ENCODE assay signal across 10 cellular contexts in the genomic region with DNA sequence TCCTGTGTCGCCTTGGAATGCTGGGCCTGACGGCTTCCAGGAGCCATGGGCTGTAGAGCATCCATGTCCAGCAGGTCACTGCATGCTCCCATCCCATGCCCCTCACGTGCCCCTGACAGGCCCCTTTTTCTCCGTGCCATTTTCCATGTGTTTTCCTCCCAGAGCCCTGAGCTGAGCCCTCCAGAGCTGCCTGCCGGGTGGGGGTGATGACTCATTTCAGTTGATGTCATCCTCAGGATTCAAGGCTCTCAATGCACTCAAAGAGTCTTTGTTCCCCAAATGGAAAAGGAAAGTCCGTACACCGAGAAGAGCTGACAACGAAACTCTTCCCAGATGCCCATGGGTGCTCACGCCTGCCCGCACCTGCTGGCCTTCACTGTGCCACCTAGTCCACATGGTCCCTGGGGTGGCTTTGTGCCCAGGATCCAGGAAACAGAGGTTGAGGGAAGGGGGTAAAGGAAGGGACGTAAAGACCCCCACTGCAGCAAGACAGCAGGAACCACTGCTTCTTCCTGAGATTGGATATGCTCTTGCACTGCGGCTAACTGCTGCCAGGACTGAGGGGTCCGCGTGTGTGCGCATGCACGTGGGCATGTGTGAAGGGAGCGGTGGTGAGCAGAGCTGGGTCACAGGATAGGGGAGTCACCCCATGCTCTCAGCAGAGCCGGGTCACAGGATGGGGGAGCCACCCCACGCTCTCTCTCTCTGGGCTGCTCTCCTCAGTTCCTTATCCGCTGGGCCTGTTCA. TPM values are rescaled to one million over a fixed set of nuclear protein-coding genes. Genes with fewer than 3 reads are reported as not detected.
DNase-seq lines count a peak whose midpoint lies in the region; ATAC-seq, FAIRE-seq and TF ChIP-seq lines count a peak whose summit lies in the region.
"Had no signal": no experiment of that assay in that cellular context is flagged by ENCODE, and none has a peak within 500 bp of the region (broad histone marks: within the 10 kb centered on the region; RNA-seq: fewer than 3 reads in every experiment).

No MANE protein-coding gene starts in this region.

- H3K36me3 ChIP-seq in breast epithelium (no peaks in the 10 kb centered on the region), uterus (no peaks in the 10 kb centered on the region), kidney (ENCODE audit: control insufficient read depth in 1 of 2, insufficient read depth in 2 of 2, low read length in 2 of 2) (no peaks in the 10 kb centered on the region)

- H3K4me3 Mint-ChIP-seq in MCF 10A (ENCODE audit: unreplicated experiment) (no peak overlapping the region), chondrocyte (ENCODE audit: unreplicated experiment) (no peak overlapping the region)
- H3K4me3 Mint-ChIP-seq: activated naive CD4-positive, alpha-beta T cell treated with anti-CD3 and anti-CD28 coated beads, Interleukin-2, amount 50 U/mL, for 24 hours had no signal

- no peaks in the 10 kb centered on the region for H3K9me3 Mint-ChIP-seq in MCF 10A (ENCODE audit: unreplicated experiment)
- H3K9me3 Mint-ChIP-seq in chondrocyte (ENCODE audit: low read depth), result peaks cover 5% of the 10 kb centered on the region
- H3K9me3 Mint-ChIP-seq: activated naive CD4-positive, alpha-beta T cell treated with anti-CD3 and anti-CD28 coated beads, Interleukin-2, amount 50 U/mL, for 24 hours had no signal

- H3K27ac ChIP-seq in breast epithelium, result peak overlapping the region; percentile 21 to 62
- peak overlapping the region; percentile 34 to 55 for H3K27ac ChIP-seq in uterus
- no peak overlapping the region for H3K27ac ChIP-seq in kidney (ENCODE audit: low read depth in 2 of 2, low read length in 2 of 2)

- DNase-seq in breast epithelium (ENCODE audit: low spot score in 2 of 2) (no peak), MCF 10A (ENCODE audit: unreplicated experiment) (no peak), chondrocyte (ENCODE audit: low spot score) (no peak), inferior parietal cortex (ENCODE audit: extremely low spot score) (peak; percentile 70), uterus (peak in 1 of 2 donors; percentile 56), kidney (no peak)
- no peak for DNase-seq in activated CD8-positive, alpha-beta memory T cell treated with anti-CD3 and anti-CD28 coated beads, Interleukin-2, amount 50 U/mL, for 48 hours

- POLR2A ChIA-PET in MCF 10A (lab: Yijun Ruan, JAX), result no interaction called here

- BruUV-seq in MCF 10A (replicated peaks; lab: Mats Ljungman, UMichigan), result no TSS peak

- H3K36me3 Mint-ChIP-seq in MCF 10A (ENCODE audit: insufficient read depth, unreplicated experiment) (no peaks in the 10 kb centered on the region), chondrocyte (ENCODE audit: low read depth) (peaks cover 1% of the 10 kb centered on the region)
- H3K36me3 Mint-ChIP-seq: activated naive CD4-positive, alpha-beta T cell treated with anti-CD3 and anti-CD28 coated beads, Interleukin-2, amount 50 U/mL, for 24 hours had no signal

- H3K27me3 Mint-ChIP-seq in MCF 10A (ENCODE audit: insufficient read depth, unreplicated experiment), result peaks cover 28% of the 10 kb centered on the region
- H3K27me3 Mint-ChIP-seq in chondrocyte (ENCODE audit: low read depth), result peaks cover 39% of the 10 kb centered on the region

- TF ChIP-seq CTCF in breast epithelium (IDR thresholded peaks at IDR 0.05), result no peak
- no peak for TF ChIP-seq CTCF in MCF 10A (IDR thresholded peaks at IDR 0.05; ENCODE audit: unreplicated experiment)
- TF ChIP-seq CTCF in chondrocyte (IDR thresholded peaks at IDR 0.05), result no peak
- TF ChIP-seq CTCF in uterus (IDR thresholded peaks at IDR 0.05), result no peak
- TF ChIP-seq CTCF in kidney (IDR thresholded peaks at IDR 0.05; ENCODE audit: borderline replicate concordance, extremely low read depth, insufficient read depth), result no peak

- H3K4me3 ChIP-seq in breast epithelium, result no peak overlapping the region
- H3K4me3 ChIP-seq in uterus, result no peak overlapping the region
- no peak overlapping the region for H3K4me3 ChIP-seq in kidney (ENCODE audit: low read length in 2 of 2)
- H3K4me3 ChIP-seq: lung had no signal

- peaks cover 0 to 11% of the 10 kb centered on the region in 2 donors for H3K27me3 ChIP-seq in breast epithelium
- H3K27me3 ChIP-seq in uterus, result no peaks in the 10 kb centered on the region

- H3K4me1 Mint-ChIP-seq in MCF 10A (ENCODE audit: insufficient read depth, unreplicated experiment) (no peaks in the 10 kb centered on the region), chondrocyte (ENCODE audit: low read depth) (peaks cover 20% of the 10 kb centered on the region)
- H3K4me1 Mint-ChIP-seq: activated naive CD4-positive, alpha-beta T cell treated with anti-CD3 and anti-CD28 coated beads, Interleukin-2, amount 50 U/mL, for 24 hours had no signal

- intact Hi-C loops in breast epithelium (cut with DNase I; ENCODE audit: low total_unique reads) (no loop called here), MCF 10A (cut with micrococcal nuclease) (no loop called here), uterus (cut with DNase I; ENCODE audit: low total_unique reads) (no loop called here), kidney (cut with DNase I) (no loop called here)

- H3K4me1 ChIP-seq in breast epithelium (no peaks in the 10 kb centered on the region), uterus (peaks cover 0 to 7% of the 10 kb centered on the region in 2 donors), kidney (ENCODE audit: control insufficient read depth in 1 of 2, insufficient read depth in 1 of 2, low read depth in 1 of 2, low read length in 2 of 2) (peaks cover 0 to 5% of the 10 kb centered on the region in 2 donors)

- H3K9me3 ChIP-seq in breast epithelium (no peaks in the 10 kb centered on the region), uterus (no peaks in the 10 kb centered on the region), kidney (ENCODE audit: control insufficient read depth in 1 of 2, low read length in 2 of 2) (no peaks in the 10 kb centered on the region)

- no peak overlapping the region for H3K9ac ChIP-seq in kidney (ENCODE audit: low read length in 2 of 2)

- H3K27ac Mint-ChIP-seq in MCF 10A (ENCODE audit: low read depth, unreplicated experiment) (no peak overlapping the region), chondrocyte (ENCODE audit: unreplicated experiment) (peak overlapping the region; percentile 1)
- H3K27ac Mint-ChIP-seq: activated naive CD4-positive, alpha-beta T cell treated with anti-CD3 and anti-CD28 coated beads, Interleukin-2, amount 50 U/mL, for 24 hours had no signal

- no peak for ATAC-seq in GM19397 (IDR thresholded peaks at IDR 0.05; ENCODE audit: unreplicated experiment)

- FAIRE-seq in kidney (lab: Jason Lieb, UNC), result no peak

- CTCF ChIA-PET in MCF 10A (lab: Yijun Ruan, JAX), result interaction anchor here (0.6 to 8.4 kb wide), 9 partner anchors 16 to 878 kb away, joined by 3 to 96 read pairs (median 3); no protein-coding TSS in a partner anchor

- TF ChIP-seq POLR2A in breast epithelium (IDR thresholded peaks at IDR 0.05), result no peak
- no peak for TF ChIP-seq POLR2A in uterus (IDR thresholded peaks at IDR 0.05)

RNA-seq across cellular contexts. Expression of a gene that starts 27.6 kb away (rescaled TPM):
- 10 to 100 TPM; 13.9 to 47.8 (median 32.4) TPM for total RNA-seq in breast epithelium
- not detected in 2 replicates for total RNA-seq in MCF 10A (2022)
- total RNA-seq in chondrocyte, result 5.2 to 7.1 TPM (median 5.4 TPM) in 3 replicates
- total RNA-seq in uterus, result 100 to 1,000 TPM in 1 of 4 donors, 10 to 100 TPM in 3; 20.3 to 160 (median 50.4) TPM
- 42.0 TPM for total RNA-seq in kidney
- 4.7 TPM for polyA plus RNA-seq in kidney (ENCODE audit: insufficient read depth, low read depth, low replicate concordance)

Comparison
In these comparisons a context has a peak if more than half of its experiments do, and no peak if none do; other contexts are left out.
1. H3K27ac ChIP-seq: peak in breast epithelium (2 of 2) and uterus (2 of 2); none in kidney (0 of 2).